In genomic region chr20:4546786-4547185, GRCh38 we compare ENCODE assay signal across 16 cellular contexts.
DNase-seq lines count a peak whose midpoint lies in the region; ATAC-seq, FAIRE-seq and TF ChIP-seq lines count a peak whose summit lies in the region.
"Had no signal": no experiment of that assay in that cellular context is flagged by ENCODE, and none has a peak within 500 bp of the region (broad histone marks: within the 10 kb centered on the region; RNA-seq: fewer than 3 reads in every experiment).

No MANE protein-coding gene starts in this region.

- TF ChIP-seq CTCF in K562 (IDR thresholded peaks at IDR 0.05 in 2 of 3, conservative IDR thresholded peaks at IDR 0.05 in 1 of 3; ENCODE audit: insufficient read depth in 2 of 3, low read depth in 1 of 3, low read length in 3 of 3) = no peak
- TF ChIP-seq CTCF in keratinocyte (optimal IDR thresholded peaks at IDR 0.05 in 1 of 3, IDR thresholded peaks at IDR 0.05 in 1 of 3, conservative IDR thresholded peaks at IDR 0.05 in 1 of 3; ENCODE audit: extremely low read depth in 1 of 3, insufficient read depth in 2 of 3, low read length in 3 of 3) = no peak
- TF ChIP-seq CTCF in CD4-positive, alpha-beta T cell (IDR thresholded peaks at IDR 0.05) = no peak
- TF ChIP-seq CTCF in stomach (IDR thresholded peaks at IDR 0.05) = no peak

- H3K9ac ChIP-seq in HUES48 (ENCODE audit: low read depth, low read length) = no peak overlapping the region
- no peak overlapping the region for H3K9ac ChIP-seq in K562 (ENCODE audit: insufficient read depth in 1 of 2, low read depth in 2 of 2, low read length in 2 of 2)
- no peak overlapping the region for H3K9ac ChIP-seq in keratinocyte (ENCODE audit: control insufficient read depth, extremely low read depth, insufficient read depth, low read length)

- H3K79me2 ChIP-seq in K562 (ENCODE audit: control insufficient read depth, insufficient read depth, low read length) = no peaks in the 10 kb centered on the region
- no peaks in the 10 kb centered on the region for H3K79me2 ChIP-seq in keratinocyte (ENCODE audit: control insufficient read depth, insufficient read depth, low read length)

- in situ Hi-C loops in K562 (cut with MboI) = no loop called here

- H3K4me1 ChIP-seq in HUES48 (ENCODE audit: control insufficient read depth, insufficient read depth, low read length) = peaks cover 17% of the 10 kb centered on the region
- H3K4me1 ChIP-seq in K562 (replicated peaks in 1 of 2; ENCODE audit: control insufficient read depth in 2 of 2, insufficient read depth in 2 of 2, low read length in 2 of 2) = no peaks in the 10 kb centered on the region
- H3K4me1 ChIP-seq in keratinocyte (ENCODE audit: control insufficient read depth, extremely low read depth, insufficient read depth, low read length) = peaks cover 36% of the 10 kb centered on the region
- no peaks in the 10 kb centered on the region for H3K4me1 ChIP-seq in stomach
- H3K4me1 ChIP-seq: HAP-1, SJCRH30 had no signal

- DNase-seq in AG08396 (ENCODE audit: low spot score) = peak; percentile 50
- DNase-seq in K562 (ENCODE audit: extremely low read depth in 1 of 4, low spot score in 3 of 4) = no peak
- DNase-seq in keratinocyte (ENCODE audit: low read depth, low spot score) = peak; percentile 53
- no peak for DNase-seq in CD4-positive, alpha-beta T cell
- DNase-seq in stomach = no peak
- DNase-seq: activated CD4-positive, alpha-beta T cell treated with anti-CD3 and anti-CD28 coated beads for 1 hour; head of caudate nucleus; NCI-H510A treated with DMSO at 0.1 percent for 48 hours; SJCRH30 had no signal

- BruUV-seq in K562 (replicated peaks; lab: Mats Ljungman, UMichigan) = no TSS peak

- H3K36me3 Mint-ChIP-seq in CD4-positive, alpha-beta T cell (ENCODE audit: low read depth) = no peaks in the 10 kb centered on the region

- no peak overlapping the region for H3K27ac Mint-ChIP-seq in CD4-positive, alpha-beta T cell

- no peaks in the 10 kb centered on the region for H3K4me1 Mint-ChIP-seq in CD4-positive, alpha-beta T cell (ENCODE audit: low read depth)

- no peak overlapping the region for H3K4me3 Mint-ChIP-seq in CD4-positive, alpha-beta T cell

- TF ChIP-seq EP300 in K562 (IDR thresholded peaks at IDR 0.05; ENCODE audit: low read length) (no peak), stomach (IDR thresholded peaks at IDR 0.05) (no peak)

- H3K27ac ChIP-seq in HUES48 (ENCODE audit: low read depth, low read length) (no peak overlapping the region), K562 (ENCODE audit: extremely low read depth, low read depth, low read length) (no peak overlapping the region), keratinocyte (ENCODE audit: control insufficient read depth, insufficient read depth, low read length) (no peak overlapping the region), stomach (no peak overlapping the region)
- no peak overlapping the region for H3K27ac ChIP-seq in CD4-positive, alpha-beta T cell (ENCODE audit: low read depth, low read length)
- H3K27ac ChIP-seq: C4-2B, SJCRH30, thoracic aorta had no signal

- FAIRE-seq in K562 (lab: Jason Lieb, UNC) (no peak), keratinocyte (lab: Jason Lieb, UNC) (peak; percentile 32)
- FAIRE-seq: colon had no signal

- H4K20me1 ChIP-seq in K562 (replicated peaks; ENCODE audit: control insufficient read depth, insufficient read depth, low read length) (no peaks in the 10 kb centered on the region), keratinocyte (ENCODE audit: control insufficient read depth, extremely low read depth, insufficient read depth, low read length) (no peaks in the 10 kb centered on the region)

- CTCF ChIA-PET in K562 (lab: Yijun Ruan, JAX; ENCODE audit: low intra/inter-chr PET ratio) = no interaction called here
- CTCF ChIA-PET in CD4-positive, alpha-beta T cell (lab: Charles Lee) = no interaction called here

- POLR2A ChIA-PET in K562 (lab: Yijun Ruan, JAX) = no interaction called here
- POLR2A ChIA-PET in CD4-positive, alpha-beta T cell (lab: Charles Lee) = no interaction called here

- TF ChIP-seq POLR2A in K562 (conservative IDR thresholded peaks at IDR 0.05) = no peak
- TF ChIP-seq POLR2A in stomach (IDR thresholded peaks at IDR 0.05) = no peak

- 0% methylated on average over 2 of the region's 2 CpGs for WGBS in K562 (ENCODE audit: insufficient coverage, low coverage, missing lambda C conversion rate)
- 79 to 88% (median 83%) methylated on average over 2 of the region's 2 CpGs for WGBS in stomach, 5 donors

- peak overlapping the region; percentile 24; the same call in 1 of the 2 replicates for H3K4me3 ChIP-seq in HUES48 (ENCODE audit: low read depth, low read length)
- H3K4me3 ChIP-seq in K562 = no peak overlapping the region
- no peak overlapping the region for H3K4me3 ChIP-seq in keratinocyte (ENCODE audit: control insufficient read depth in 2 of 3, extremely low read depth in 1 of 3, insufficient read depth in 2 of 3, low read depth in 1 of 3, low read length in 3 of 3)
- no peak overlapping the region for H3K4me3 ChIP-seq in stomach
- H3K4me3 ChIP-seq: HAP-1, SJCRH30, thoracic aorta had no signal

- ATAC-seq in K562 (no peak), GM21528 (IDR thresholded peaks at IDR 0.05; ENCODE audit: low FRiP score, unreplicated experiment) (no peak), GM18502 (IDR thresholded peaks at IDR 0.05; ENCODE audit: poor library complexity, unreplicated experiment) (no peak)
- no peak for ATAC-seq in CD4-positive, alpha-beta T cell (ENCODE audit: poor library complexity)

- H3K9me1 ChIP-seq in K562 (ENCODE audit: control insufficient read depth, insufficient read depth, low read length) = no peaks in the 10 kb centered on the region
- H3K9me1 ChIP-seq in keratinocyte (ENCODE audit: control insufficient read depth, extremely low read depth, insufficient read depth, low read length) = no peaks in the 10 kb centered on the region

- no peak overlapping the region for H2AFZ ChIP-seq in K562 (ENCODE audit: low read depth, low read length)
- H2AFZ ChIP-seq in keratinocyte (ENCODE audit: control insufficient read depth, low read length) = no peak overlapping the region

- intact Hi-C loops in K562 (cut with micrococcal nuclease) = no loop called here
- intact Hi-C loops in CD4-positive, alpha-beta T cell (cut with DNase I, micrococcal nuclease) = no loop called here
- intact Hi-C loops in stomach (cut with DNase I; ENCODE audit: low total_unique reads) = no loop called here

- no peak overlapping the region for H3K4me2 ChIP-seq in K562 (ENCODE audit: insufficient read depth, low read length)
- peak overlapping the region; percentile 31 for H3K4me2 ChIP-seq in keratinocyte (ENCODE audit: control insufficient read depth, extremely low read depth, insufficient read depth, low read depth, low read length)

- H3K9me3 ChIP-seq in HUES48 (ENCODE audit: control insufficient read depth, insufficient read depth, low read length) = no peaks in the 10 kb centered on the region
- H3K9me3 ChIP-seq in K562 (replicated peaks; ENCODE audit: control insufficient read depth, insufficient read depth, low read depth, low read length) = no peaks in the 10 kb centered on the region
- H3K9me3 ChIP-seq in keratinocyte (ENCODE audit: control insufficient read depth, low read depth, low read length) = peaks cover 4% of the 10 kb centered on the region
- H3K9me3 ChIP-seq in CD4-positive, alpha-beta T cell (ENCODE audit: control insufficient read depth, low read length) = no peaks in the 10 kb centered on the region
- peaks cover 0 to 9% (median 4%) of the 10 kb centered on the region in 4 donors for H3K9me3 ChIP-seq in stomach
- H3K9me3 ChIP-seq: HAP-1, SJCRH30, thoracic aorta had no signal

- peaks cover 3% of the 10 kb centered on the region for H3K9me3 Mint-ChIP-seq in CD4-positive, alpha-beta T cell

- H3K36me3 ChIP-seq in HUES48 (ENCODE audit: control insufficient read depth, insufficient read depth, low read length) (no peaks in the 10 kb centered on the region), K562 (ENCODE audit: control insufficient read depth, insufficient read depth, low read length) (no peaks in the 10 kb centered on the region), keratinocyte (ENCODE audit: control insufficient read depth in 2 of 2, extremely low read depth in 1 of 2, insufficient read depth in 2 of 2, low read length in 2 of 2) (no peaks in the 10 kb centered on the region), stomach (no peaks in the 10 kb centered on the region)
- H3K36me3 ChIP-seq: HAP-1, SJCRH30, thoracic aorta had no signal

- H3K27me3 ChIP-seq in HUES48 (ENCODE audit: control insufficient read depth, insufficient read depth, low read length) (no peaks in the 10 kb centered on the region), K562 (ENCODE audit: control insufficient read depth in 2 of 2, insufficient read depth in 2 of 2, low read length in 2 of 2) (no peaks in the 10 kb centered on the region), keratinocyte (ENCODE audit: control insufficient read depth, extremely low read depth, insufficient read depth, low read length) (no peaks in the 10 kb centered on the region), stomach (peaks cover 0 to 6% (median 0%) of the 10 kb centered on the region in 3 donors)
- H3K27me3 ChIP-seq in CD4-positive, alpha-beta T cell (ENCODE audit: control insufficient read depth, insufficient read depth, low read length) = peaks cover 19% of the 10 kb centered on the region
- H3K27me3 ChIP-seq: SJCRH30 had no signal

- no peak for TF ChIP-seq RAD21 in K562 (CRISPR knock-in tag; conservative IDR thresholded peaks at IDR 0.05 in 1 of 2, IDR thresholded peaks at IDR 0.05 in 1 of 2)

- dilution Hi-C loops in keratinocyte (cut with MboI; ENCODE audit: extremely low pct_ligation_motif_present, low sequenced_read_pairs) = no loop called here

- peaks cover 73% of the 10 kb centered on the region for H3K27me3 Mint-ChIP-seq in CD4-positive, alpha-beta T cell

TF ChIP-seq in K562, 482 proteins besides CTCF, POLR2A, EP300 and RAD21:
- TF ChIP-seq FOSL1 (tag; conservative IDR thresholded peaks at IDR 0.05) (peak; percentile 30; the same call in 1 of the 2 replicates), ZNF561 (CRISPR knock-in tag; conservative IDR thresholded peaks at IDR 0.05) (no peak), BACH1 (tag; IDR thresholded peaks at IDR 0.05) (no peak), HMGN3 (IDR thresholded peaks at IDR 0.05; ENCODE audit: borderline replicate concordance, extremely low read depth, insufficient read length, low read depth, low read length) (no peak)

Comparison
In these comparisons a context has a peak if more than half of its experiments do, and no peak if none do; other contexts are left out.
1. DNase-seq: peak in AG08396 (single experiment) and keratinocyte (single experiment); none in K562 (0 of 4), CD4-positive, alpha-beta T cell (0 of 10) and stomach (single experiment).